ENCODE assay signal across 1 cellular context in the genomic region with DNA sequence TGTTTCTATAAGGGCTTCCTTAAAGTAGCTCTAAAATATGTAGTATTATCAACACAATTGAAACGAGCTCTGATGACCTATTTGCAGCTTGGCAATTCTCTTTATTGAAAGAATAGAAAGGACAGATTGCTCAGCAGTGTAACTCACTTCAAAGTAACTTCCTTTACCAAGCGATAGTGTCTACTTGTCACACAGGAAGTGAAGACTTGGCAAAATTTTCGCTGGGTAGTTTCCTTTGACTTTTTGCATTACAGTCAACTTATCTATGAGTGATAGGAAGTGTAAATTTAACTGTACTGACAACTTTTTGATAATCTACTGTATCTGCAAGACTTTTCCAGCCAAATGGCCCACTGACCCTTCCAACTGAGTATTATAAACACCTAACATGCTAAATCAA.
TF ChIP-seq lines count a peak whose summit lies in the region.

No MANE protein-coding gene starts in this region.

TF ChIP-seq in GM23338, 12 proteins besides CTCF, POLR2A, EP300 and RAD21 (continued from another document):
- TF ChIP-seq ZNF462 (CRISPR knock-in tag; IDR thresholded peaks at IDR 0.05) (no peak), NANOG (IDR thresholded peaks at IDR 0.05; ENCODE audit: borderline replicate concordance) (no peak), STAT1 (IDR thresholded peaks at IDR 0.05; ENCODE audit: unreplicated experiment) (no peak), ZNF331 (CRISPR knock-in tag; IDR thresholded peaks at IDR 0.05; ENCODE audit: low read depth) (no peak), EZH2phosphoT487 (IDR thresholded peaks at IDR 0.05; ENCODE audit: unreplicated experiment) (no peak)
- TF ChIP-seq, protein P1, sequence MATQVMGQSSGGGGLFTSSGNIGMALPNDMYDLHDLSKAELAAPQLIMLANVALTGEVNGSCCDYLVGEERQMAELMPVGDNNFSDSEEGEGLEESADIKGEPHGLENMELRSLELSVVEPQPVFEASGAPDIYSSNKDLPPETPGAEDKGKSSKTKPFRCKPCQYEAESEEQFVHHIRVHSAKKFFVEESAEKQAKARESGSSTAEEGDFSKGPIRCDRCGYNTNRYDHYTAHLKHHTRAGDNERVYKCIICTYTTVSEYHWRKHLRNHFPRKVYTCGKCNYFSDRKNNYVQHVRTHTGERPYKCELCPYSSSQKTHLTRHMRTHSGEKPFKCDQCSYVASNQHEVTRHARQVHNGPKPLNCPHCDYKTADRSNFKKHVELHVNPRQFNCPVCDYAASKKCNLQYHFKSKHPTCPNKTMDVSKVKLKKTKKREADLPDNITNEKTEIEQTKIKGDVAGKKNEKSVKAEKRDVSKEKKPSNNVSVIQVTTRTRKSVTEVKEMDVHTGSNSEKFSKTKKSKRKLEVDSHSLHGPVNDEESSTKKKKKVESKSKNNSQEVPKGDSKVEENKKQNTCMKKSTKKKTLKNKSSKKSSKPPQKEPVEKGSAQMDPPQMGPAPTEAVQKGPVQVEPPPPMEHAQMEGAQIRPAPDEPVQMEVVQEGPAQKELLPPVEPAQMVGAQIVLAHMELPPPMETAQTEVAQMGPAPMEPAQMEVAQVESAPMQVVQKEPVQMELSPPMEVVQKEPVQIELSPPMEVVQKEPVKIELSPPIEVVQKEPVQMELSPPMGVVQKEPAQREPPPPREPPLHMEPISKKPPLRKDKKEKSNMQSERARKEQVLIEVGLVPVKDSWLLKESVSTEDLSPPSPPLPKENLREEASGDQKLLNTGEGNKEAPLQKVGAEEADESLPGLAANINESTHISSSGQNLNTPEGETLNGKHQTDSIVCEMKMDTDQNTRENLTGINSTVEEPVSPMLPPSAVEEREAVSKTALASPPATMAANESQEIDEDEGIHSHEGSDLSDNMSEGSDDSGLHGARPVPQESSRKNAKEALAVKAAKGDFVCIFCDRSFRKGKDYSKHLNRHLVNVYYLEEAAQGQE (IDR thresholded peaks at IDR 0.05; ENCODE audit: unreplicated experiment) = no peak
